ENCODE assay signal across 40 cellular contexts in genomic region chr21:30487336-30487735, GRCh38. TPM values are rescaled to one million over a fixed set of nuclear protein-coding genes. Genes with fewer than 3 reads are reported as not detected.
"Had no signal": no experiment of that assay in that cellular context is flagged by ENCODE, and none has a peak within 500 bp of the region (broad histone marks: within the 10 kb centered on the region; RNA-seq: fewer than 3 reads in every experiment).

KRTAP19-2 (minus strand) TSS chr21:30487436; CDS start chr21:30487348, 88 bp downstream.

- H3K4me3 ChIP-seq: adrenal gland, ascending aorta, body of pancreas, breast epithelium, cardiac muscle cell had no signal

- DNase-seq: activated effector memory CD4-positive, alpha-beta T cell treated with anti-CD3 and anti-CD28 coated beads, Interleukin-2, amount 50 U/mL, for 16 hours; activated effector memory CD4-positive, alpha-beta T cell treated with Interleukin-2 at 50 U/mL for 16 hours; activated gamma-delta T cell; activated gamma-delta T cell treated with Interleukin-2 at 50 U/mL for 16 hours; activated naive CD4-positive, alpha-beta T cell; activated naive CD4-positive, alpha-beta T cell treated with anti-CD3 and anti-CD28 coated beads for 36 hours; activated naive CD4-positive, alpha-beta T cell treated with anti-CD3 and anti-CD28 coated beads, Interleukin-2, amount 10 ng/mL, durations not matched to agents 7 days and 5 days; activated naive CD4-positive, alpha-beta T cell treated with anti-CD3 and anti-CD28 coated beads, Interleukin-2, amount 50 U/mL, for 16 hours; activated naive CD4-positive, alpha-beta T cell treated with Interleukin-2 at 50 U/mL for 16 hours; activated naive CD8-positive, alpha-beta T cell treated with anti-CD3 and anti-CD28 coated beads for 36 hours; activated naive CD8-positive, alpha-beta T cell treated with anti-CD3 and anti-CD28 coated beads, Interleukin-2, amount 10 ng/mL, durations not matched to agents 7 days and 5 days; activated naive CD8-positive, alpha-beta T cell treated with anti-CD3 and anti-CD28 coated beads, Interleukin-2, amount 50 U/mL, for 24 hours; activated T-cell treated with anti-CD3 and anti-CD28 coated beads, Interleukin-2, amount 50 U/mL, for 1 hour; activated T-cell treated with anti-CD3 and anti-CD28 coated beads, Interleukin-2, amount 50 U/mL, for 24 hours; activated T-cell treated with anti-CD3 and anti-CD28 coated beads, Interleukin-2, amount 50 U/mL, for 4 hours; activated T-cell treated with anti-CD3 and anti-CD28 coated beads, Interleukin-2, amount 50 U/mL, for 48 hours; activated T-cell treated with anti-CD3 and anti-CD28 coated beads, Interleukin-2, amount 50 U/mL, for 72 hours; adrenal gland; amniotic stem cell; amygdala; anterior cingulate cortex; aorta; body of pancreas; brain microvascular endothelial cell; caudate nucleus; central memory CD4-positive, alpha-beta T cell; cerebellar nuclear complex had no signal

- H3K27ac ChIP-seq: adrenal gland, ascending aorta, body of pancreas, brain microvascular endothelial cell, breast epithelium, cardiac muscle cell had no signal

- H3K9me3 ChIP-seq: adrenal gland, ascending aorta had no signal

- H3K27me3 ChIP-seq: adrenal gland, ascending aorta, body of pancreas, brain microvascular endothelial cell, breast epithelium, cardiac muscle cell had no signal

- H3K36me3 ChIP-seq: adrenal gland, ascending aorta, brain microvascular endothelial cell, breast epithelium, cardiac muscle cell had no signal

- H3K4me1 ChIP-seq: adrenal gland, ascending aorta, body of pancreas, breast epithelium had no signal

- ATAC-seq: activated naive CD4-positive, alpha-beta T cell treated with anti-CD3 and anti-CD28 coated beads, Interleukin-2, amount 50 U/mL, for 72 hours; activated naive CD8-positive, alpha-beta T cell treated with anti-CD3 and anti-CD28 coated beads, Interleukin-2, amount 50 U/mL, for 24 hours; activated T-cell treated with anti-CD3 and anti-CD28 coated beads, Interleukin-2, amount 50 U/mL, for 4 hours; activated T-cell treated with anti-CD3 and anti-CD28 coated beads, Interleukin-2, amount 50 U/mL, for 72 hours; activated T-helper 17 cell treated with anti-CD3 and anti-CD28 coated beads, Interleukin-2, amount 50 U/mL, for 72 hours; body of pancreas had no signal

RNA-seq across cellular contexts. Expression of gene KRTAP19-2, which starts in this region (rescaled TPM):
- total RNA-seq: activated naive CD4-positive, alpha-beta T cell treated with anti-CD3 and anti-CD28 coated beads for 36 hours; activated naive CD4-positive, alpha-beta T cell treated with anti-CD3 and anti-CD28 coated beads, Interleukin-2, amount 50 U/mL, for 72 hours; activated naive CD8-positive, alpha-beta T cell treated with anti-CD3 and anti-CD28 coated beads for 36 hours; activated naive CD8-positive, alpha-beta T cell treated with anti-CD3 and anti-CD28 coated beads, Interleukin-2, amount 10 ng/mL, durations not matched to agents 7 days and 5 days; activated T-cell treated with anti-CD3 and anti-CD28 coated beads, Interleukin-2, amount 50 U/mL, for 4 hours; activated T-cell treated with anti-CD3 and anti-CD28 coated beads, Interleukin-2, amount 50 U/mL, for 72 hours; activated T-helper 1 cell treated with anti-CD3 and anti-CD28 coated beads, Interleukin-12 subunit alpha, Interleukin-12 subunit beta, Interleukin-2, Interleukin-4 antibody, amounts not matched to agents 30 ng/mL and 10 ng/mL and 1 ng/mL, durations not matched to agents 14 hours and 24 hours and 36 hours; activated T-helper 17 cell treated with anti-CD3 and anti-CD28 coated beads, Interleukin-2, amount 50 U/mL, for 72 hours; activated T-helper 2 cell treated with anti-CD3 and anti-CD28 coated beads, Interferon-gamma antibody, Interleukin-2, Interleukin-4, amounts not matched to agents 10 μg/mL and 5 μg/mL and 100 μg/mL, durations not matched to agents 14 hours and 24 hours and 36 hours; adrenal gland; aorta; ascending aorta; astrocyte; body of pancreas; breast epithelium; bronchial epithelial cell; cardiac muscle cell; cardiac septum; cerebellum; chondrocyte had no signal
- polyA plus RNA-seq: adipose tissue, adrenal gland, aorta, cardiac muscle cell had no signal
